ENCODE assay signal across 9 cellular contexts in the genomic region with DNA sequence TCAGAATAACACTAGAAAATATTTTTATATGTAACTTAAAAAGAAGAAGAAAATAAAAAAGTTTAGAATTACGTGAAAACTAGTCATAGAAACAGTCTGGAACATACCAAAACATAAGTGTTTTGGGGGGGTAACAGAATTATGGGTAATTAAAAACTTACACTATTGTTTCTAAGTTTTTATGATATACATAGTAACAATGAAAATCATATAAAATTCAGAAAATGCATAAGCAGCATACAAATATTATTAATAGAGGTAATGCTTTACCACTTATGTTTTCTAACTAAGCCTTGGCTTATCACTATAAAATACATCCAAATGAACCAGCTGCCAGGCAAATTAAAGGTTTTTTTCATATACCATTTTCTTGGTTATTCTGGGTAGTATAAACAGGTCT.
"Had no signal": no experiment of that assay in that cellular context is flagged by ENCODE, and none has a peak within 500 bp of the region (broad histone marks: within the 10 kb centered on the region; RNA-seq: fewer than 3 reads in every experiment).

No MANE protein-coding gene starts in this region.

- H3K9ac ChIP-seq: GM23248 had no signal

- H3K4me1 ChIP-seq: HAP-1 had no signal

- FAIRE-seq: HTR-8/SVneo had no signal

- H3K27ac Mint-ChIP-seq: HFFc6 had no signal

- H3K9me3 Mint-ChIP-seq: HFFc6 had no signal

- H2AFZ ChIP-seq: GM23248 had no signal

- H3K27ac ChIP-seq: GM23248 had no signal

- ATAC-seq: HCT116 had no signal

- DNase-seq: GM23248, GOT3, H7, HFFc6, IMR-90, KBM-7 had no signal

- H3K9me3 ChIP-seq: HAP-1 had no signal

- H3K4me3 Mint-ChIP-seq: HFFc6 had no signal

- H3K4me3 ChIP-seq: GM23248, HAP-1 had no signal
